Comparison of ENCODE assay signal across 34 cellular contexts in genomic region chr2:170670651-170671050, GRCh38.
"Had no signal": no experiment of that assay in that cellular context is flagged by ENCODE, and none has a peak within 500 bp of the region (broad histone marks: within the 10 kb centered on the region; RNA-seq: fewer than 3 reads in every experiment).

No MANE protein-coding gene starts in this region.

- H3K9ac ChIP-seq: KMS-11 had no signal

- H3K27ac ChIP-seq: KMS-11 had no signal

- H3K4me2 ChIP-seq: KMS-11 had no signal

- H3K36me3 ChIP-seq: MG63 had no signal

- H3K4me3 ChIP-seq: MG63 had no signal

- DNase-seq: Karpas-422, Kasumi-1, MG63, MM.1S, MV-4-11, NCI-H1048, NCI-H1092, NCI-H1092 treated with DMSO at 0.1 percent for 48 hours, NCI-H1105, NCI-H1105 treated with DMSO at 0.1 percent for 48 hours, NCI-H1417, NCI-H1417 treated with DMSO at 0.1 percent for 48 hours, NCI-H1436, NCI-H1436 treated with DMSO at 0.1 percent for 48 hours, NCI-H146, NCI-H1694, NCI-H1694 treated with DMSO at 0.1 percent for 48 hours, NCI-H187, NCI-H187 treated with DMSO at 0.1 percent for 48 hours, NCI-H1930, NCI-H2029, NCI-H2029 treated with DMSO at 0.1 percent for 48 hours, NCI-H2081, NCI-H2081 treated with DMSO at 0.1 percent for 48 hours, NCI-H2107, NCI-H2171, NCI-H2171 treated with DMSO at 0.1 percent for 48 hours, NCI-H2227 treated with DMSO at 0.1 percent for 48 hours, NCI-H226, NCI-H345, NCI-H446, NCI-H446 treated with DMSO at 0.1 percent for 48 hours, NCI-H510A had no signal

- H3K9me3 ChIP-seq: MG63 had no signal

- H3K27me3 ChIP-seq: MG63 had no signal
